Comparison of ENCODE assay signal across 8 cellular contexts in the genomic region with DNA sequence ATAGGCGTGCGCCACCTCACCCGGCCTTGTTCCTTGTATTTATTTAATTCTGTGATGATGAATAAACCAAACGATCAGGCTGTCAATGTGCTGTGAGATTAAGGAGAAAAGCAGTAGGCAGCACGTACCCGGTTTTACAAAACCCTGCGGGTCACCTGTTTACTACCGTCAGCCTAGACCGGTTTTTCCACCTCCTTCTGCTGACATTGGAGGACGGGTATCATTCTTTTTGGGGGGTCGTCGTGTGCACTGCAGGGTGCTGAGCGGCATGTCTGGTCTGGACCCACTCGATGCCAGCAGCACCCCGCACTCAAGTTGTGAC. TPM values are rescaled to one million over a fixed set of nuclear protein-coding genes. Genes with fewer than 3 reads are reported as not detected.
DNase-seq lines count a peak whose midpoint lies in the region; ATAC-seq and TF ChIP-seq lines count a peak whose summit lies in the region.

No MANE protein-coding gene starts in this region.

- ATAC-seq in activated CD8-positive, alpha-beta memory T cell treated with anti-CD3 and anti-CD28 coated beads, Interleukin-2, amount 10 ng/mL, durations not matched to agents 7 days and 5 days, result no peak
- ATAC-seq in HG03571 (IDR thresholded peaks at IDR 0.05; ENCODE audit: unreplicated experiment), result no peak

- WGBS in lower leg skin, 2 donors, result 22 to 30% methylated on average over 15 of the region's 15 CpGs

- peaks cover 11% of the 10 kb centered on the region for H3K36me3 Mint-ChIP-seq in activated CD8-positive, alpha-beta memory T cell treated with anti-CD3 and anti-CD28 coated beads, Interleukin-2, amount 10 ng/mL, durations not matched to agents 7 days and 5 days
- peaks cover 14% of the 10 kb centered on the region for H3K36me3 Mint-ChIP-seq in activated T-helper 1 cell treated with anti-CD3 and anti-CD28 coated beads, Interleukin-12 subunit alpha, Interleukin-12 subunit beta, Interleukin-2, Interleukin-4 antibody, amounts not matched to agents 30 ng/mL and 10 ng/mL and 1 ng/mL, durations not matched to agents 14 hours and 24 hours and 36 hours (ENCODE audit: low read depth)

- no peak for TF ChIP-seq CTCF in lower leg skin (IDR thresholded peaks at IDR 0.05)

- intact Hi-C loops in activated T-helper 1 cell treated with anti-CD3 and anti-CD28 coated beads, Interleukin-12 subunit alpha, Interleukin-12 subunit beta, Interleukin-2, Interleukin-4 antibody, amounts not matched to agents 30 ng/mL and 10 ng/mL and 1 ng/mL, durations not matched to agents 14 hours and 24 hours and 36 hours (cut with micrococcal nuclease), result loop anchor here (2.0 to 5.0 kb wide), 4 partner anchors 52 to 1376 kb away; a partner anchor contains a TSS
- intact Hi-C loops in lower leg skin (cut with DNase I; ENCODE audit: low total_unique reads), result no loop called here

- H3K4me3 ChIP-seq in iPS-18c (ENCODE audit: insufficient read depth, low read depth, low read length), result peak overlapping the region; percentile 73
- H3K4me3 ChIP-seq in lower leg skin (ENCODE audit: low read depth, poor library complexity, severe bottlenecking), result no peak overlapping the region

- peak overlapping the region; percentile 66 for H3K27ac Mint-ChIP-seq in activated CD8-positive, alpha-beta memory T cell treated with anti-CD3 and anti-CD28 coated beads, Interleukin-2, amount 10 ng/mL, durations not matched to agents 7 days and 5 days
- peak overlapping the region; percentile 83 for H3K27ac Mint-ChIP-seq in activated T-helper 1 cell treated with anti-CD3 and anti-CD28 coated beads, Interleukin-12 subunit alpha, Interleukin-12 subunit beta, Interleukin-2, Interleukin-4 antibody, amounts not matched to agents 30 ng/mL and 10 ng/mL and 1 ng/mL, durations not matched to agents 14 hours and 24 hours and 36 hours

- no peak for DNase-seq in activated CD8-positive, alpha-beta memory T cell treated with anti-CD3 and anti-CD28 coated beads, Interleukin-2, amount 10 ng/mL, durations not matched to agents 7 days and 5 days
- no peak for DNase-seq in activated CD8-positive, alpha-beta memory T cell treated with anti-CD3 and anti-CD28 coated beads for 24 hours
- no peak for DNase-seq in activated T-helper 1 cell treated with anti-CD3 and anti-CD28 coated beads, Interleukin-12 subunit alpha, Interleukin-12 subunit beta, Interleukin-2, Interleukin-4 antibody, amounts not matched to agents 30 ng/mL and 10 ng/mL and 1 ng/mL, durations not matched to agents 14 hours and 24 hours and 36 hours (ENCODE audit: low spot score)
- DNase-seq in substantia nigra (lab: John Stamatoyannopoulos, UW) (peak in 3 of 49 donors; percentile 16 to 40 (median 27)), lower leg skin (ENCODE audit: low spot score in 2 of 2) (no peak)
- DNase-seq in central memory CD4-positive, alpha-beta T cell, result no peak

- no peak for TF ChIP-seq POLR2A in lower leg skin (IDR thresholded peaks at IDR 0.05)

- H3K9me3 ChIP-seq in iPS-18c (ENCODE audit: control insufficient read depth, insufficient read depth, low read length), result peaks cover 5% of the 10 kb centered on the region

- peaks cover 42% of the 10 kb centered on the region for H3K4me1 Mint-ChIP-seq in activated CD8-positive, alpha-beta memory T cell treated with anti-CD3 and anti-CD28 coated beads, Interleukin-2, amount 10 ng/mL, durations not matched to agents 7 days and 5 days
- peaks cover 33% of the 10 kb centered on the region for H3K4me1 Mint-ChIP-seq in activated T-helper 1 cell treated with anti-CD3 and anti-CD28 coated beads, Interleukin-12 subunit alpha, Interleukin-12 subunit beta, Interleukin-2, Interleukin-4 antibody, amounts not matched to agents 30 ng/mL and 10 ng/mL and 1 ng/mL, durations not matched to agents 14 hours and 24 hours and 36 hours (ENCODE audit: low read depth)

- peak overlapping the region; percentile 70 for H3K27ac ChIP-seq in substantia nigra (ENCODE audit: low read depth, low read length, poor library complexity, severe bottlenecking)

- H3K4me3 Mint-ChIP-seq in activated CD8-positive, alpha-beta memory T cell treated with anti-CD3 and anti-CD28 coated beads, Interleukin-2, amount 10 ng/mL, durations not matched to agents 7 days and 5 days, result peak overlapping the region; percentile 48
- peak overlapping the region; percentile 76 for H3K4me3 Mint-ChIP-seq in activated T-helper 1 cell treated with anti-CD3 and anti-CD28 coated beads, Interleukin-12 subunit alpha, Interleukin-12 subunit beta, Interleukin-2, Interleukin-4 antibody, amounts not matched to agents 30 ng/mL and 10 ng/mL and 1 ng/mL, durations not matched to agents 14 hours and 24 hours and 36 hours

- H3K9me3 Mint-ChIP-seq in activated CD8-positive, alpha-beta memory T cell treated with anti-CD3 and anti-CD28 coated beads, Interleukin-2, amount 10 ng/mL, durations not matched to agents 7 days and 5 days (ENCODE audit: low read depth), result no peaks in the 10 kb centered on the region
- H3K9me3 Mint-ChIP-seq in activated T-helper 1 cell treated with anti-CD3 and anti-CD28 coated beads, Interleukin-12 subunit alpha, Interleukin-12 subunit beta, Interleukin-2, Interleukin-4 antibody, amounts not matched to agents 30 ng/mL and 10 ng/mL and 1 ng/mL, durations not matched to agents 14 hours and 24 hours and 36 hours, result no peaks in the 10 kb centered on the region

- CTCF ChIA-PET in activated CD8-positive, alpha-beta memory T cell treated with anti-CD3 and anti-CD28 coated beads, Interleukin-2, amount 10 ng/mL, durations not matched to agents 7 days and 5 days (lab: Charles Lee), result interaction anchor here (1.1 to 1.2 kb wide), 2 partner anchors 127 to 162 kb away, joined by 3 to 5 read pairs; no protein-coding TSS in a partner anchor

- H3K27me3 Mint-ChIP-seq in activated CD8-positive, alpha-beta memory T cell treated with anti-CD3 and anti-CD28 coated beads, Interleukin-2, amount 10 ng/mL, durations not matched to agents 7 days and 5 days, result peaks cover 9% of the 10 kb centered on the region
- H3K27me3 Mint-ChIP-seq in activated T-helper 1 cell treated with anti-CD3 and anti-CD28 coated beads, Interleukin-12 subunit alpha, Interleukin-12 subunit beta, Interleukin-2, Interleukin-4 antibody, amounts not matched to agents 30 ng/mL and 10 ng/mL and 1 ng/mL, durations not matched to agents 14 hours and 24 hours and 36 hours (ENCODE audit: insufficient read depth), result peaks cover 7% of the 10 kb centered on the region

RNA-seq across cellular contexts. Expression of a gene that starts 0.9 kb away (rescaled TPM):
- 100 to 1,000 TPM; 275 to 283 TPM for total RNA-seq in activated CD8-positive, alpha-beta memory T cell treated with anti-CD3 and anti-CD28 coated beads, Interleukin-2, amount 10 ng/mL, durations not matched to agents 7 days and 5 days
- total RNA-seq in activated T-helper 1 cell treated with anti-CD3 and anti-CD28 coated beads, Interleukin-12 subunit alpha, Interleukin-12 subunit beta, Interleukin-2, Interleukin-4 antibody, amounts not matched to agents 30 ng/mL and 10 ng/mL and 1 ng/mL, durations not matched to agents 14 hours and 24 hours and 36 hours, result 301 and 304 TPM in 2 replicates
- total RNA-seq in lower leg skin, result 10 to 100 TPM; 28.6 to 60.5 (median 48.2) TPM

RNA-seq across cellular contexts. Expression of a gene that starts 5.1 kb away (rescaled TPM):
- total RNA-seq in activated CD8-positive, alpha-beta memory T cell treated with anti-CD3 and anti-CD28 coated beads, Interleukin-2, amount 10 ng/mL, durations not matched to agents 7 days and 5 days, result 10 to 100 TPM; 19.3 to 20.4 TPM
- 21.7 and 22.3 TPM in 2 replicates for total RNA-seq in activated T-helper 1 cell treated with anti-CD3 and anti-CD28 coated beads, Interleukin-12 subunit alpha, Interleukin-12 subunit beta, Interleukin-2, Interleukin-4 antibody, amounts not matched to agents 30 ng/mL and 10 ng/mL and 1 ng/mL, durations not matched to agents 14 hours and 24 hours and 36 hours
- 10 to 100 TPM; 33.8 to 72.0 (median 46.0) TPM for total RNA-seq in lower leg skin

RNA-seq across cellular contexts. Expression of a gene that starts 22.8 kb away (rescaled TPM):
- 100 to 1,000 TPM; 124 to 135 TPM for total RNA-seq in activated CD8-positive, alpha-beta memory T cell treated with anti-CD3 and anti-CD28 coated beads, Interleukin-2, amount 10 ng/mL, durations not matched to agents 7 days and 5 days
- 97.9 and 98.8 TPM in 2 replicates for total RNA-seq in activated T-helper 1 cell treated with anti-CD3 and anti-CD28 coated beads, Interleukin-12 subunit alpha, Interleukin-12 subunit beta, Interleukin-2, Interleukin-4 antibody, amounts not matched to agents 30 ng/mL and 10 ng/mL and 1 ng/mL, durations not matched to agents 14 hours and 24 hours and 36 hours
- 100 to 1,000 TPM; 108 to 217 (median 128) TPM for total RNA-seq in lower leg skin

RNA-seq across cellular contexts. Expression of a gene that starts 31.7 kb away (rescaled TPM):
- total RNA-seq in activated CD8-positive, alpha-beta memory T cell treated with anti-CD3 and anti-CD28 coated beads, Interleukin-2, amount 10 ng/mL, durations not matched to agents 7 days and 5 days, result 1,000 to 10,000 TPM; 1,331 to 1,537 TPM
- 1,387 and 1,455 TPM in 2 replicates for total RNA-seq in activated T-helper 1 cell treated with anti-CD3 and anti-CD28 coated beads, Interleukin-12 subunit alpha, Interleukin-12 subunit beta, Interleukin-2, Interleukin-4 antibody, amounts not matched to agents 30 ng/mL and 10 ng/mL and 1 ng/mL, durations not matched to agents 14 hours and 24 hours and 36 hours
- total RNA-seq in lower leg skin, result 1,000 to 10,000 TPM; 2,226 to 7,190 (median 4,396) TPM

RNA-seq across cellular contexts. Expression of a gene that starts 43.5 kb away (rescaled TPM):
- under 1 TPM; 0.03 to 0.12 TPM for total RNA-seq in activated CD8-positive, alpha-beta memory T cell treated with anti-CD3 and anti-CD28 coated beads, Interleukin-2, amount 10 ng/mL, durations not matched to agents 7 days and 5 days
- total RNA-seq in activated T-helper 1 cell treated with anti-CD3 and anti-CD28 coated beads, Interleukin-12 subunit alpha, Interleukin-12 subunit beta, Interleukin-2, Interleukin-4 antibody, amounts not matched to agents 30 ng/mL and 10 ng/mL and 1 ng/mL, durations not matched to agents 14 hours and 24 hours and 36 hours, result 0.16 and 0.17 TPM in 2 replicates
- total RNA-seq in lower leg skin, result 1 to 10 TPM in 1 of 4 donors, under 1 TPM in 2, not detected in 1; 0.11 to 1.1 (median 0.23) TPM
